Comparison of ENCODE assay signal across 2 cellular contexts in the genomic region with DNA sequence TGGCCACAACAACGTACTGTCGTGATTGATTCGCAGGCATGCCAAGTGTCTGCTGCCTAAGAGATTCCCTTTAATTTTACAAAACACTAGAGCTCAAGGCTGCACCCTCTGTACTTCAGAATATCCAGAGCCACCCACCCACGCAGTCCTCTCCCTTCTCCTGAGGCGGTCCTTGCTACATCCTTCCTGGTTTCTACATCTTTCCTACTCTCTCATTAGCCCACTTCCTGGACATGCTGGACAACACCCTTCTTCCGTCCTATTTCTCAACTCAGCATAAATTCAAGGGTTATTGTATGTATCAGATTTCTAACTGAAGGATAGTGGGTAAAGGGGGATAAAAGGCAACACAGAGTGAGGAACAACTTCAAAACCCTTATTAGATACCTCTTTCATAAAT.
TF ChIP-seq lines count a peak whose summit lies in the region.

No MANE protein-coding gene starts in this region.

TF ChIP-seq in HEK293, 187 proteins besides CTCF, POLR2A, EP300 and RAD21:
- peak; percentile 32 for TF ChIP-seq SETDB1 (IDR thresholded peaks at IDR 0.05; ENCODE audit: insufficient read length, low read length)
- no peak for TF ChIP-seq FEZF1 (tag by site-specific recombination; IDR thresholded peaks at IDR 0.05)
- TF ChIP-seq ZNF701 (tag by site-specific recombination; IDR thresholded peaks at IDR 0.05) = no peak

TF ChIP-seq in H1, 55 proteins besides CTCF, POLR2A, EP300 and RAD21:
- TF ChIP-seq, protein P1, sequence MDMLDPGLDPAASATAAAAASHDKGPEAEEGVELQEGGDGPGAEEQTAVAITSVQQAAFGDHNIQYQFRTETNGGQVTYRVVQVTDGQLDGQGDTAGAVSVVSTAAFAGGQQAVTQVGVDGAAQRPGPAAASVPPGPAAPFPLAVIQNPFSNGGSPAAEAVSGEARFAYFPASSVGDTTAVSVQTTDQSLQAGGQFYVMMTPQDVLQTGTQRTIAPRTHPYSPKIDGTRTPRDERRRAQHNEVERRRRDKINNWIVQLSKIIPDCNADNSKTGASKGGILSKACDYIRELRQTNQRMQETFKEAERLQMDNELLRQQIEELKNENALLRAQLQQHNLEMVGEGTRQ (IDR thresholded peaks at IDR 0.05; ENCODE audit: low read length) = no peak
- TF ChIP-seq SIN3A (conservative IDR thresholded peaks at IDR 0.05 in 1 of 2, IDR thresholded peaks at IDR 0.05 in 1 of 2; ENCODE audit: low read depth in 1 of 2, low read length in 2 of 2) (no peak), EZH2 (IDR thresholded peaks at IDR 0.05; ENCODE audit: low read depth, low read length, severe bottlenecking) (no peak), SRF (IDR thresholded peaks at IDR 0.05; ENCODE audit: low read depth, low read length) (no peak)
TF ChIP-seq in H1: peak in this region for 0.
